ENCODE assay signal across 23 cellular contexts in genomic region chr7:150938566-150938965, GRCh38. TPM values are rescaled to one million over a fixed set of nuclear protein-coding genes. Genes with fewer than 3 reads are reported as not detected.
DNase-seq lines count a peak whose midpoint lies in the region; ATAC-seq and TF ChIP-seq lines count a peak whose summit lies in the region.
"Had no signal": no experiment of that assay in that cellular context is flagged by ENCODE, and none has a peak within 500 bp of the region (broad histone marks: within the 10 kb centered on the region; RNA-seq: fewer than 3 reads in every experiment).

No MANE protein-coding gene starts in this region.

- H3K4me3 ChIP-seq in Loucy (ENCODE audit: low read length, poor library complexity, severe bottlenecking): peak overlapping the region; percentile 38
- H3K4me3 ChIP-seq in neural progenitor cell: no peak overlapping the region
- H3K4me3 ChIP-seq: colonic mucosa, upper lobe of right lung had no signal

- H3K9me2 ChIP-seq in Loucy (replicated peaks; ENCODE audit: low read depth, low read length): no peaks in the 10 kb centered on the region

- H3K36me3 Mint-ChIP-seq in activated naive CD8-positive, alpha-beta T cell treated with anti-CD3 and anti-CD28 coated beads for 36 hours: no peaks in the 10 kb centered on the region
- no peaks in the 10 kb centered on the region for H3K36me3 Mint-ChIP-seq in neural progenitor cell
- H3K36me3 Mint-ChIP-seq: brain had no signal

- no peaks in the 10 kb centered on the region for H3K79me2 ChIP-seq in Loucy (ENCODE audit: insufficient read depth, low read length)
- no peaks in the 10 kb centered on the region for H3K79me2 ChIP-seq in neural progenitor cell (ENCODE audit: low read depth)

- peaks cover 59% of the 10 kb centered on the region for H3K4me1 ChIP-seq in Loucy (ENCODE audit: insufficient read depth, low read length, poor library complexity, severe bottlenecking)
- peaks cover 8% of the 10 kb centered on the region for H3K4me1 ChIP-seq in neural progenitor cell
- H3K4me1 ChIP-seq: colonic mucosa, upper lobe of right lung had no signal

- H3K9me3 ChIP-seq in Loucy (ENCODE audit: insufficient read depth, low read depth, low read length) (no peaks in the 10 kb centered on the region), neural progenitor cell (ENCODE audit: low read depth) (no peaks in the 10 kb centered on the region)
- H3K9me3 ChIP-seq: colonic mucosa, upper lobe of right lung had no signal

- no peak overlapping the region for H3K27ac ChIP-seq in neural progenitor cell
- H3K27ac ChIP-seq: 22Rv1, colonic mucosa, upper lobe of right lung, VCaP had no signal

- H3K4me2 ChIP-seq in Loucy (ENCODE audit: low read depth, low read length, poor library complexity, severe bottlenecking) (peak overlapping the region; percentile 59), neural progenitor cell (no peak overlapping the region)

- H4K20me1 ChIP-seq in Loucy (ENCODE audit: insufficient read depth, low read length, poor library complexity, severe bottlenecking): no peaks in the 10 kb centered on the region
- no peaks in the 10 kb centered on the region for H4K20me1 ChIP-seq in neural progenitor cell (ENCODE audit: low read depth)

- peak overlapping the region; percentile 1 for H3K4me3 Mint-ChIP-seq in activated naive CD8-positive, alpha-beta T cell treated with anti-CD3 and anti-CD28 coated beads for 36 hours
- H3K4me3 Mint-ChIP-seq in neural progenitor cell: no peak overlapping the region
- H3K4me3 Mint-ChIP-seq: neural crest cell had no signal

- TF ChIP-seq CTCF in Loucy (conservative IDR thresholded peaks at IDR 0.05; ENCODE audit: low read length): no peak
- no peak for TF ChIP-seq CTCF in neural progenitor cell (IDR thresholded peaks at IDR 0.05)

- no peak for ATAC-seq in HG03196 (IDR thresholded peaks at IDR 0.05; ENCODE audit: unreplicated experiment)
- ATAC-seq: left lobe of liver had no signal

- DNase-seq in NCI-H524 (lab: John Stamatoyannopoulos, UW) (peak; percentile 27 to 48), NCI-H524 treated with DMSO at 0.1 percent for 48 hours (lab: John Stamatoyannopoulos, UW) (no peak), neural progenitor cell (ENCODE audit: low spot score) (no peak), LoVo (ENCODE audit: low spot score) (no peak), NCI-H2196 (lab: John Stamatoyannopoulos, UW; ENCODE audit: unreplicated experiment) (no peak)
- no peak for DNase-seq in activated naive CD8-positive, alpha-beta T cell treated with anti-CD3 and anti-CD28 coated beads for 36 hours
- DNase-seq: activated CD4-positive, alpha-beta T cell treated with anti-CD3 and anti-CD28 coated beads, Interleukin-2, amount 50 U/mL, for 4 hours; AML-193; colonic mucosa; Karpas-422; midbrain; NCI-H1105 treated with DMSO at 0.1 percent for 48 hours; NCI-H526 treated with DMSO at 0.1 percent for 48 hours; SIG-M5 had no signal

- H3K4me1 Mint-ChIP-seq in activated naive CD8-positive, alpha-beta T cell treated with anti-CD3 and anti-CD28 coated beads for 36 hours: peaks cover 34% of the 10 kb centered on the region
- H3K4me1 Mint-ChIP-seq in neural progenitor cell: peaks cover 5% of the 10 kb centered on the region

- H3K36me3 ChIP-seq in Loucy (ENCODE audit: insufficient read depth, low read length) (no peaks in the 10 kb centered on the region), neural progenitor cell (no peaks in the 10 kb centered on the region)
- H3K36me3 ChIP-seq: colonic mucosa, upper lobe of right lung had no signal

- H3K9ac ChIP-seq in Loucy (ENCODE audit: low read depth, low read length, poor library complexity, severe bottlenecking) (peak overlapping the region; percentile 63), neural progenitor cell (no peak overlapping the region)

- H3F3A ChIP-seq in Loucy (ENCODE audit: low read depth) (peaks cover 4% of the 10 kb centered on the region; the same call in 1 of the 2 replicates), neural progenitor cell (ENCODE audit: low read depth) (no peaks in the 10 kb centered on the region)

- no peaks in the 10 kb centered on the region for H3K9me3 Mint-ChIP-seq in activated naive CD8-positive, alpha-beta T cell treated with anti-CD3 and anti-CD28 coated beads for 36 hours
- no peaks in the 10 kb centered on the region for H3K9me3 Mint-ChIP-seq in neural progenitor cell
- H3K9me3 Mint-ChIP-seq: activated T-cell treated with anti-CD3 and anti-CD28 coated beads, Interleukin-2, amount 50 U/mL, for 24 hours; brain; neural crest cell had no signal

- peak overlapping the region; percentile 3; the same call in 1 of the 2 replicates for H2AFZ ChIP-seq in Loucy (ENCODE audit: low read length)
- H2AFZ ChIP-seq in neural progenitor cell (replicated peaks): peak overlapping the region; percentile 74

- no peak overlapping the region for H3K27ac Mint-ChIP-seq in activated naive CD8-positive, alpha-beta T cell treated with anti-CD3 and anti-CD28 coated beads for 36 hours
- H3K27ac Mint-ChIP-seq in neural progenitor cell: no peak overlapping the region

- H3K27me3 ChIP-seq in Loucy (ENCODE audit: insufficient read depth, low read length, poor library complexity, severe bottlenecking): no peaks in the 10 kb centered on the region
- no peaks in the 10 kb centered on the region for H3K27me3 ChIP-seq in neural progenitor cell
- H3K27me3 ChIP-seq: colonic mucosa, upper lobe of right lung had no signal

- no peaks in the 10 kb centered on the region for H3K27me3 Mint-ChIP-seq in activated naive CD8-positive, alpha-beta T cell treated with anti-CD3 and anti-CD28 coated beads for 36 hours
- no peaks in the 10 kb centered on the region for H3K27me3 Mint-ChIP-seq in neural progenitor cell (ENCODE audit: insufficient read depth, low read depth)
- H3K27me3 Mint-ChIP-seq: activated T-cell treated with anti-CD3 and anti-CD28 coated beads, Interleukin-2, amount 50 U/mL, for 24 hours had no signal

RNA-seq across cellular contexts. Expression of gene KCNH2, which starts 39.6 kb away (rescaled TPM):
- under 1 TPM; 0.22 to 0.45 TPM for total RNA-seq in activated naive CD8-positive, alpha-beta T cell treated with anti-CD3 and anti-CD28 coated beads for 36 hours
- 2.6 and 11.1 TPM in 2 replicates for total RNA-seq in neural progenitor cell (ENCODE audit: low replicate concordance)

RNA-seq across cellular contexts. Expression of gene NOS3, which starts 52.3 kb away (rescaled TPM):
- total RNA-seq in activated naive CD8-positive, alpha-beta T cell treated with anti-CD3 and anti-CD28 coated beads for 36 hours: 1 to 10 TPM; 5.8 to 6.1 TPM
- total RNA-seq in neural progenitor cell (ENCODE audit: low replicate concordance): 1.3 and 11.0 TPM in 2 replicates

Comparison
In these comparisons a context has a peak if more than half of its experiments do, and no peak if none do; other contexts are left out.
1. DNase-seq: peak in NCI-H524 (2 of 2); none in NCI-H524 treated with DMSO at 0.1 percent for 48 hours (single experiment), activated naive CD8-positive, alpha-beta T cell treated with anti-CD3 and anti-CD28 coated beads for 36 hours (single experiment), neural progenitor cell (single experiment), LoVo (single experiment) and NCI-H2196 (single experiment).